Comparison of ENCODE assay signal across 10 cellular contexts in genomic region chr2:1605102-1605501, GRCh38.
DNase-seq lines count a peak whose midpoint lies in the region; ATAC-seq and TF ChIP-seq lines count a peak whose summit lies in the region.
"Had no signal": no experiment of that assay in that cellular context is flagged by ENCODE, and none has a peak within 500 bp of the region (broad histone marks: within the 10 kb centered on the region; RNA-seq: fewer than 3 reads in every experiment).

No MANE protein-coding gene starts in this region.

- intact Hi-C loops in cardiac septum (cut with DNase I): loop anchor here (5.0 kb wide), 2 partner anchors 47 to 137 kb away; partner anchors contain the start of gene PXDN

- H3K4me1 ChIP-seq in SJSA1 (replicated peaks): peaks cover 58% of the 10 kb centered on the region

- no peak for TF ChIP-seq CTCF in omental fat pad (IDR thresholded peaks at IDR 0.05)

- H3K9me3 ChIP-seq in SJSA1 (replicated peaks): no peaks in the 10 kb centered on the region

- ATAC-seq in omental fat pad (ENCODE audit: low FRiP score) (peak; percentile 15), HG02970 (IDR thresholded peaks at IDR 0.05; ENCODE audit: low FRiP score, unreplicated experiment) (no peak), HG03521 (IDR thresholded peaks at IDR 0.05; ENCODE audit: unreplicated experiment) (no peak)
- ATAC-seq: activated T-cell treated with anti-CD3 and anti-CD28 coated beads, Interleukin-2, amount 50 U/mL, for 72 hours; stimulated activated naive CD8-positive, alpha-beta T cell treated with anti-CD3 and anti-CD28 coated beads, Interleukin-15, Interleukin-2, amounts not matched to agents 100 U/mL and 50 U/mL, for 24 hours had no signal

- H3K4me3 ChIP-seq in SJSA1: no peak overlapping the region

- no peaks in the 10 kb centered on the region for H3K36me3 ChIP-seq in SJSA1

- DNase-seq in G401 (ENCODE audit: low spot score) (peak; percentile 56), SJSA1 (ENCODE audit: low read depth in 1 of 2, low spot score in 2 of 2) (peak in 1 of 2 experiments; percentile 50), cardiac septum (ENCODE audit: low spot score) (peak; percentile 79), omental fat pad (ENCODE audit: low spot score) (no peak), DMS79 treated with DMSO at 0.1 percent for 48 hours (lab: John Stamatoyannopoulos, UW) (no peak)
- DNase-seq in activated naive CD4-positive, alpha-beta T cell treated with Interleukin-2 at 50 U/mL for 16 hours: no peak
- DNase-seq: activated T-cell treated with anti-CD3 and anti-CD28 coated beads, Interleukin-2, amount 50 U/mL, for 72 hours; stimulated activated naive CD8-positive, alpha-beta T cell treated with anti-CD3 and anti-CD28 coated beads, Interleukin-15, Interleukin-2, amounts not matched to agents 100 U/mL and 50 U/mL, for 24 hours had no signal

- in situ Hi-C loops in G401 (cut with HindIII; ENCODE audit: low sequenced_read_pairs): no loop called here

- peak overlapping the region; percentile 55 for H3K27ac ChIP-seq in SJSA1

- H3K27me3 ChIP-seq in SJSA1 (replicated peaks): no peaks in the 10 kb centered on the region

Comparison
In these comparisons a context has a peak if more than half of its experiments do, and no peak if none do; other contexts are left out.
1. DNase-seq: peak in G401 (single experiment) and cardiac septum (single experiment); none in omental fat pad (single experiment), DMS79 treated with DMSO at 0.1 percent for 48 hours (single experiment) and activated naive CD4-positive, alpha-beta T cell treated with Interleukin-2 at 50 U/mL for 16 hours (single experiment).